Comparison of ENCODE assay signal across 29 cellular contexts in genomic region chr1:84845357-84845756, GRCh38. TPM values are rescaled to one million over a fixed set of nuclear protein-coding genes. Genes with fewer than 3 reads are reported as not detected.
"Had no signal": no experiment of that assay in that cellular context is flagged by ENCODE, and none has a peak within 500 bp of the region (broad histone marks: within the 10 kb centered on the region; RNA-seq: fewer than 3 reads in every experiment).

No MANE protein-coding gene starts in this region.

- H3K27me3 ChIP-seq: ascending aorta, breast epithelium, cardiac muscle cell, colonic mucosa, esophagus squamous epithelium, gastroesophageal sphincter, heart right ventricle had no signal

- DNase-seq: activated CD4-positive, alpha-beta memory T cell treated with anti-CD3 and anti-CD28 coated beads for 36 hours; activated CD4-positive, alpha-beta T cell treated with anti-CD3 and anti-CD28 coated beads for 36 hours; activated CD4-positive, alpha-beta T cell treated with anti-CD3 and anti-CD28 coated beads, Interleukin-2, amount 10 ng/mL, durations not matched to agents 24 days and 14 days; activated CD4-positive, CD25-positive, alpha-beta regulatory T cell; activated CD4-positive, CD25-positive, alpha-beta regulatory T cell treated with anti-CD3 and anti-CD28 coated beads, Interleukin-2, amount 50 U/mL, for 72 hours; activated CD8-positive, alpha-beta memory T cell treated with anti-CD3 and anti-CD28 coated beads, Interleukin-2, amount 10 ng/mL, durations not matched to agents 7 days and 5 days; activated CD8-positive, alpha-beta memory T cell treated with anti-CD3 and anti-CD28 coated beads, Interleukin-2, amount 50 U/mL, for 4 hours; activated CD8-positive, alpha-beta T cell treated with anti-CD3 and anti-CD28 coated beads, Interleukin-2, amount 10 ng/mL, durations not matched to agents 7 days and 5 days; activated gamma-delta T cell; activated naive CD4-positive, alpha-beta T cell; activated naive CD4-positive, alpha-beta T cell treated with anti-CD3 and anti-CD28 coated beads, Interleukin-2, amount 10 ng/mL, durations not matched to agents 7 days and 5 days; activated naive CD8-positive, alpha-beta T cell treated with anti-CD3 and anti-CD28 coated beads, Interleukin-2, amount 10 ng/mL, durations not matched to agents 7 days and 5 days; activated T-cell treated with anti-CD3 and anti-CD28 coated beads, Interleukin-2, amount 50 U/mL, for 1 hour; activated T-cell treated with anti-CD3 and anti-CD28 coated beads, Interleukin-2, amount 50 U/mL, for 72 hours; central memory CD4-positive, alpha-beta T cell; cerebellar nuclear complex; colonic mucosa; effector CD8-positive, alpha-beta T cell; esophagus squamous epithelium; foreskin melanocyte; heart right ventricle; T-helper 2 cell had no signal

- H3K4me3 ChIP-seq: ascending aorta, breast epithelium, cardiac muscle cell, colonic mucosa, esophagus squamous epithelium, gastroesophageal sphincter, heart right ventricle had no signal

- H3K36me3 ChIP-seq: ascending aorta, breast epithelium, cardiac muscle cell, colonic mucosa, esophagus squamous epithelium, gastroesophageal sphincter, heart right ventricle had no signal

- H3K9me3 ChIP-seq: ascending aorta, breast epithelium, colonic mucosa, esophagus squamous epithelium, gastroesophageal sphincter, heart right ventricle had no signal

- H3K27ac ChIP-seq: ascending aorta, breast epithelium, cardiac muscle cell, colonic mucosa, epithelial cell of prostate, gastroesophageal sphincter, heart right ventricle had no signal

- ATAC-seq: activated CD4-positive, alpha-beta T cell treated with anti-CD3 and anti-CD28 coated beads for 36 hours; activated CD8-positive, alpha-beta memory T cell treated with anti-CD3 and anti-CD28 coated beads, Interleukin-2, amount 10 ng/mL, durations not matched to agents 7 days and 5 days; activated CD8-positive, alpha-beta T cell treated with anti-CD3 and anti-CD28 coated beads, Interleukin-2, amount 10 ng/mL, durations not matched to agents 7 days and 5 days; activated naive CD4-positive, alpha-beta T cell treated with anti-CD3 and anti-CD28 coated beads, Interleukin-2, amount 50 U/mL, for 72 hours; activated T-cell treated with anti-CD3 and anti-CD28 coated beads, Interleukin-2, amount 50 U/mL, for 72 hours; gastroesophageal sphincter; heart right ventricle had no signal

- H3K4me1 ChIP-seq: ascending aorta had no signal

RNA-seq across cellular contexts. Expression of gene LPAR3, which starts 47.6 kb away (rescaled TPM):
- polyA plus RNA-seq: endothelial cell of umbilical vein had no signal
